8 cellular contexts compared by ENCODE assay signal in genomic region chr2:120251863-120252206, GRCh38. TPM values are rescaled to one million over a fixed set of nuclear protein-coding genes. Genes with fewer than 3 reads are reported as not detected.
A peak's percentile ranks its signal among the peaks of the same experiment; 100 is the strongest.
DNase-seq lines count a peak whose midpoint lies in the region; ATAC-seq and TF ChIP-seq lines count a peak whose summit lies in the region.

No MANE protein-coding gene starts in this region.

- TF ChIP-seq CTCF in HFF-Myc (IDR thresholded peaks at IDR 0.05; ENCODE audit: low read depth, low read length, missing control alignments) (no peak), VCaP (conservative IDR thresholded peaks at IDR 0.05) (no peak), spleen (IDR thresholded peaks at IDR 0.05 in 8 of 11, conservative IDR thresholded peaks at IDR 0.05 in 3 of 11) (no peak)

- H3K27me3 ChIP-seq in right cardiac atrium (ENCODE audit: control insufficient read depth, insufficient read depth) (no peaks in the 10 kb centered on the region), spleen (replicated peaks in 1 of 7) (no peaks in the 10 kb centered on the region)

- WGBS in right cardiac atrium = 5% methylated on average over 6 of the region's 6 CpGs
- WGBS in spleen, 5 donors = 10 to 15% (median 13%) methylated on average over 6 of the region's 6 CpGs

- H3K27ac ChIP-seq in VCaP (peak overlapping the region; percentile 87), right cardiac atrium (ENCODE audit: low read length) (no peak overlapping the region), spleen (peak overlapping the region; percentile 57 to 100 (median 97))

- H3K4me3 ChIP-seq in HFF-Myc (replicated peaks; ENCODE audit: low read depth, low read length) = peak overlapping the region; percentile 83
- H3K4me3 ChIP-seq in right cardiac atrium (ENCODE audit: low read length) = peak overlapping the region; percentile 46
- peak overlapping the region; percentile 67 to 95 (median 90) for H3K4me3 ChIP-seq in spleen

- DNase-seq in HFF-Myc (ENCODE audit: extremely low read depth, low read depth) (no peak), right cardiac atrium (no peak), spleen (no peak), NCI-H2227 (lab: John Stamatoyannopoulos, UW; ENCODE audit: unreplicated experiment) (no peak), KG1 (lab: John Stamatoyannopoulos, UW) (no peak)

- no peak for TF ChIP-seq POLR2A in spleen (IDR thresholded peaks at IDR 0.05)

- H3K9me3 ChIP-seq in right cardiac atrium (ENCODE audit: control insufficient read depth, low read length) (no peaks in the 10 kb centered on the region), spleen (no peaks in the 10 kb centered on the region)

- intact Hi-C loops in right cardiac atrium (cut with DNase I) = loop anchor here in 1 of 4 donors (10.0 kb wide), 1 partner anchor 63 kb away; no protein-coding TSS in a partner anchor
- intact Hi-C loops in spleen (cut with DNase I; ENCODE audit: low total_unique reads) = no loop called here

- ATAC-seq in right cardiac atrium = peak in 1 of 2 donors; percentile 0
- ATAC-seq in HG03159 (IDR thresholded peaks at IDR 0.05; ENCODE audit: unreplicated experiment) = no peak
- ATAC-seq in GM18861 (IDR thresholded peaks at IDR 0.05; ENCODE audit: unreplicated experiment) = no peak

- no peaks in the 10 kb centered on the region for H3K36me3 ChIP-seq in spleen

- peaks cover 18% of the 10 kb centered on the region for H3K4me1 ChIP-seq in right cardiac atrium (ENCODE audit: control insufficient read depth, insufficient read depth, low read length)
- peaks cover 16 to 63% (median 43%) of the 10 kb centered on the region in 6 donors for H3K4me1 ChIP-seq in spleen

RNA-seq across cellular contexts. Expression of gene RALB, which starts 0.8 kb away (rescaled TPM):
- 10 to 100 TPM; 44.2 to 57.0 (median 48.1) TPM for total RNA-seq in right cardiac atrium
- polyA plus RNA-seq in right cardiac atrium = 57.2 TPM
- total RNA-seq in spleen = 100 to 1,000 TPM in 3 of 7 donors, 10 to 100 TPM in 4; 67.2 to 126 (median 96.3) TPM
- polyA plus RNA-seq in spleen = 10 to 100 TPM; 26.6 to 61.5 (median 38.0) TPM

RNA-seq across cellular contexts. Expression of gene TMEM185B, which starts 28.6 kb away (rescaled TPM):
- total RNA-seq in right cardiac atrium (10 to 100 TPM; 19.7 to 27.5 (median 21.7) TPM), spleen (10 to 100 TPM; 18.3 to 35.6 (median 23.6) TPM)
- polyA plus RNA-seq in right cardiac atrium (13.2 TPM), spleen (1 to 10 TPM; 3.9 to 5.5 (median 4.0) TPM)
